In the genomic region with DNA sequence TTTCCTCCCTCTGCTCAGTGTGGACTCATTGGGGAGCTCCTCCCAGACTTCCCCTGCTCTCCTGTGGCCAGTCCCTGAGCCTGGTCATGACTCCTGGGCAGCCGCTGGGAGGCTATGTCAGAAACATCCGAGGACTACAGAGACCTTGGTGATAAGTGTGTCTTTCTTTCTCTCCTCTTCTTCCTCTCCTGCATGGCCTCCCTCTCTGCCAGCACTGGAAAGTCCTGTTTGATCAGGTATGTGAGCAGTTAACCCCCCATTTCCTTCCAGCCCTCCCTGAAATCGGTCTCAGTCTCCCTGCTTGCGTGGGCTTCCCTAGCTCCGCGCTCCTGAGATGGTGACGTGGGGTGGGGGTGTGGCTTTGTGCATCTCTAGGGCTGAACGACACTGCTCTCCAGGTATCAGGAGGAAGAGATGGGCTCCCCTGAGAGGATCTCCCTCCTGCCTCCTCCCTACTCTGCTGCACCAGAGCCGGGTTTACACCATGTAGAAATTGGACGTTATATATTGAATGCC, we compare ENCODE assay signal across 9 cellular contexts. TPM values are rescaled to one million over a fixed set of nuclear protein-coding genes. Genes with fewer than 3 reads are reported as not detected.
DNase-seq lines count a peak whose midpoint lies in the region; ATAC-seq, FAIRE-seq and TF ChIP-seq lines count a peak whose summit lies in the region.
"Had no signal": no experiment of that assay in that cellular context is flagged by ENCODE, and none has a peak within 500 bp of the region (broad histone marks: within the 10 kb centered on the region; RNA-seq: fewer than 3 reads in every experiment).

No MANE protein-coding gene starts in this region.

- WGBS in gastroesophageal sphincter (ENCODE audit: low coverage in 1 of 2), 2 donors = 9% methylated on average over 4 of the region's 10 CpGs; no CpG with 5 or more reads in 1 of the 2 donors

- no peaks in the 10 kb centered on the region for H3K36me3 Mint-ChIP-seq in natural killer cell treated with Interleukin-12 subunit alpha and Interleukin-12 subunit beta and Interleukin-15 and Interleukin-18, amount 100 ng/mL, for 72 hours

- H3K27me3 ChIP-seq in OCI-LY3 (ENCODE audit: low read depth, low read length) (peaks cover 89% of the 10 kb centered on the region), brain microvascular endothelial cell (replicated peaks) (peaks cover 40% of the 10 kb centered on the region), gastroesophageal sphincter (peaks cover 45% of the 10 kb centered on the region)

- in situ Hi-C loops in brain microvascular endothelial cell (cut with HindIII; ENCODE audit: low pct_ligation_motif_present, low sequenced_read_pairs) = no loop called here

- no peak for TF ChIP-seq EP300 in gastroesophageal sphincter (IDR thresholded peaks at IDR 0.05)

- TF ChIP-seq CTCF in OCI-LY3 (IDR thresholded peaks at IDR 0.05; ENCODE audit: low read depth, low read length) = no peak
- TF ChIP-seq CTCF in brain microvascular endothelial cell (IDR thresholded peaks at IDR 0.05; ENCODE audit: low read depth, low read length, missing control alignments) = peak; percentile 10
- TF ChIP-seq CTCF in gastroesophageal sphincter (IDR thresholded peaks at IDR 0.05) = no peak

- H3K9me3 ChIP-seq in OCI-LY3 (ENCODE audit: insufficient read depth, low read length) (no peaks in the 10 kb centered on the region), gastroesophageal sphincter (no peaks in the 10 kb centered on the region)

- FAIRE-seq in urothelium cell line (lab: Jason Lieb, UNC) = no peak
- FAIRE-seq: TTC549 had no signal

- H3K9me3 Mint-ChIP-seq in natural killer cell treated with Interleukin-12 subunit alpha and Interleukin-12 subunit beta and Interleukin-15 and Interleukin-18, amount 100 ng/mL, for 72 hours = no peaks in the 10 kb centered on the region

- H3K4me3 Mint-ChIP-seq in natural killer cell treated with Interleukin-12 subunit alpha and Interleukin-12 subunit beta and Interleukin-15 and Interleukin-18, amount 100 ng/mL, for 72 hours = peak overlapping the region; percentile 79

- H3K27ac Mint-ChIP-seq in natural killer cell treated with Interleukin-12 subunit alpha and Interleukin-12 subunit beta and Interleukin-15 and Interleukin-18, amount 100 ng/mL, for 72 hours = no peak overlapping the region

- H2AFZ ChIP-seq in OCI-LY3 (ENCODE audit: low read depth, low read length) = no peak overlapping the region

- peaks cover 39 to 60% of the 10 kb centered on the region in 2 donors for H3K27me3 Mint-ChIP-seq in natural killer cell treated with Interleukin-12 subunit alpha and Interleukin-12 subunit beta and Interleukin-15 and Interleukin-18, amount 100 ng/mL, for 72 hours

- TF ChIP-seq POLR2A in gastroesophageal sphincter (IDR thresholded peaks at IDR 0.05) = no peak

- H3K36me3 ChIP-seq in OCI-LY3 (replicated peaks; ENCODE audit: low read depth, low read length) (no peaks in the 10 kb centered on the region), brain microvascular endothelial cell (replicated peaks) (no peaks in the 10 kb centered on the region), gastroesophageal sphincter (no peaks in the 10 kb centered on the region)

- H3K79me2 ChIP-seq in OCI-LY3 (ENCODE audit: low read length) = no peaks in the 10 kb centered on the region

- ATAC-seq in natural killer cell treated with Interleukin-12 subunit alpha and Interleukin-12 subunit beta and Interleukin-15 and Interleukin-18, amount 100 ng/mL, for 72 hours = no peak
- ATAC-seq in HG03460 (IDR thresholded peaks at IDR 0.05; ENCODE audit: unreplicated experiment) (no peak), HG03342 (IDR thresholded peaks at IDR 0.05; ENCODE audit: unreplicated experiment) (no peak), gastroesophageal sphincter (no peak)

- H3K4me1 Mint-ChIP-seq in natural killer cell treated with Interleukin-12 subunit alpha and Interleukin-12 subunit beta and Interleukin-15 and Interleukin-18, amount 100 ng/mL, for 72 hours (ENCODE audit: low read depth in 2 of 2) = peaks cover 13 to 18% of the 10 kb centered on the region in 2 donors

- DNase-seq in DMS53 (lab: John Stamatoyannopoulos, UW) = peak; percentile 59
- DNase-seq in brain microvascular endothelial cell = no peak
- no peak for DNase-seq in natural killer cell treated with Interleukin-12 subunit alpha and Interleukin-12 subunit beta and Interleukin-15 and Interleukin-18, amount 100 ng/mL, for 72 hours (ENCODE audit: low spot score)
- no peak for DNase-seq in urothelium cell line (ENCODE audit: low spot score)

- H3K4me2 ChIP-seq in OCI-LY3 (ENCODE audit: low read length) = peak overlapping the region; percentile 99

- H3K4me3 ChIP-seq in OCI-LY3 (ENCODE audit: low read length) (peak overlapping the region; percentile 80), brain microvascular endothelial cell (ENCODE audit: low read depth, low read length) (no peak overlapping the region), gastroesophageal sphincter (no peak overlapping the region)

- H3K27ac ChIP-seq in OCI-LY3 (ENCODE audit: low read length) = no peak overlapping the region
- H3K27ac ChIP-seq in brain microvascular endothelial cell = no peak overlapping the region
- H3K27ac ChIP-seq in gastroesophageal sphincter = no peak overlapping the region

- no peak overlapping the region for H3K9ac ChIP-seq in OCI-LY3 (ENCODE audit: low read length)

- peaks cover 23% of the 10 kb centered on the region; the same call in 1 of the 2 replicates for H4K20me1 ChIP-seq in OCI-LY3 (ENCODE audit: insufficient read depth, low read length)

- H3K4me1 ChIP-seq in OCI-LY3 (ENCODE audit: low read length) (peaks cover 20% of the 10 kb centered on the region), gastroesophageal sphincter (peaks cover 0 to 30% (median 8%) of the 10 kb centered on the region in 3 donors)

RNA-seq across cellular contexts. Expression of gene RHBDL3, which starts 2.1 kb away (rescaled TPM):
- total RNA-seq in natural killer cell treated with Interleukin-12 subunit alpha and Interleukin-12 subunit beta and Interleukin-15 and Interleukin-18, amount 100 ng/mL, for 72 hours = under 1 TPM; 0.33 to 0.40 TPM
- total RNA-seq in gastroesophageal sphincter = 1 to 10 TPM in 3 of 4 donors, under 1 TPM in 1; 0.52 to 2.2 (median 1.5) TPM
